12 cellular contexts compared by ENCODE assay signal in the genomic region with DNA sequence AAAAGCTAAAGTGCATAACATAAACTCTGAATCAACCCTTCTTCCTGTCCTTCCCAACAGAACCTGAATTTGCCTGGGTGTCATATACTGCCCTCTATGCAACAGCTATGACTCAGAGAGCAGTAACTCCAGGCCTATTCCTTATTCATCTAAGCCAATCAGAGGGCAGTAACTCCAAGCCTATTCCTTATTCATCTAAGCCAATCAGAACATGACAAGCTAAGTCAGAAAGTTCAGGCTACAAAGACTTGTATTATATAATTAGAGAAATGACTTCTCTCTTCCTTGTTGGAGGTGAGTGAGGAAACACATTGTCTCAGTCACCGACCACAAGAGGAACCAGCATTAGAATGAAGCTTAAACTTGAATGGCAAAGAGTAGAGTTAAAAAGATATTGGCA. TPM values are rescaled to one million over a fixed set of nuclear protein-coding genes. Genes with fewer than 3 reads are reported as not detected.
A peak's percentile ranks its signal among the peaks of the same experiment; 100 is the strongest.
DNase-seq lines count a peak whose midpoint lies in the region; ATAC-seq and TF ChIP-seq lines count a peak whose summit lies in the region.
"Had no signal": no experiment of that assay in that cellular context is flagged by ENCODE, and none has a peak within 500 bp of the region (broad histone marks: within the 10 kb centered on the region; RNA-seq: fewer than 3 reads in every experiment).

No MANE protein-coding gene starts in this region.

- H3K36me3 ChIP-seq in SK-N-SH (replicated peaks in 1 of 2; ENCODE audit: control insufficient read depth in 1 of 2, insufficient read depth in 2 of 2, low read length in 1 of 2) (no peaks in the 10 kb centered on the region), brain microvascular endothelial cell (replicated peaks) (no peaks in the 10 kb centered on the region), mucosa of descending colon (ENCODE audit: low read depth) (no peaks in the 10 kb centered on the region), BE2C (no peaks in the 10 kb centered on the region)

- H3K4me3 ChIP-seq in SK-N-SH (ENCODE audit: low read depth in 2 of 2, low read length in 1 of 2): no peak overlapping the region
- H3K4me3 ChIP-seq in NB4 (ENCODE audit: low read depth, low read length): no peak overlapping the region
- no peak overlapping the region for H3K4me3 ChIP-seq in brain microvascular endothelial cell (ENCODE audit: low read depth, low read length)
- H3K4me3 ChIP-seq in mucosa of descending colon: no peak overlapping the region
- no peak overlapping the region for H3K4me3 ChIP-seq in BE2C (ENCODE audit: low read depth, low read length)

- no peaks in the 10 kb centered on the region for H4K20me1 ChIP-seq in SK-N-SH (ENCODE audit: insufficient read depth)

- ATAC-seq in SK-N-SH treated with all-trans-retinoic acid at 6 μM for 48 hours: peak; percentile 79
- peak; percentile 98 for ATAC-seq in mucosa of descending colon

- no peak for TF ChIP-seq EP300 in SK-N-SH (IDR thresholded peaks at IDR 0.05; ENCODE audit: borderline replicate concordance in 1 of 2, low read depth in 1 of 2, low read length in 1 of 2)

- no peak overlapping the region for H3K9ac ChIP-seq in SK-N-SH

- H3K27ac ChIP-seq in SK-N-SH (ENCODE audit: low read depth in 2 of 2, low read length in 1 of 2) (no peak overlapping the region), brain microvascular endothelial cell (no peak overlapping the region)

- H3K79me2 ChIP-seq in SK-N-SH (ENCODE audit: insufficient read depth): no peaks in the 10 kb centered on the region

- no peak for TF ChIP-seq POLR2A in NB4 (IDR thresholded peaks at IDR 0.05; ENCODE audit: extremely low read depth, insufficient read length)

- H3K4me1 ChIP-seq in SK-N-SH (ENCODE audit: control insufficient read depth in 1 of 2, insufficient read depth in 2 of 2, low read depth in 1 of 2, low read length in 1 of 2): no peaks in the 10 kb centered on the region
- H3K4me1 ChIP-seq in mucosa of descending colon (ENCODE audit: low read depth): no peaks in the 10 kb centered on the region
- no peaks in the 10 kb centered on the region for H3K4me1 ChIP-seq in BE2C

- in situ Hi-C loops in brain microvascular endothelial cell (cut with HindIII; ENCODE audit: low pct_ligation_motif_present, low sequenced_read_pairs): no loop called here

- TF ChIP-seq CTCF in SK-N-SH (IDR thresholded peaks at IDR 0.05): no peak
- TF ChIP-seq CTCF in NB4 (IDR thresholded peaks at IDR 0.05; ENCODE audit: low read depth, low read length): no peak
- no peak for TF ChIP-seq CTCF in brain microvascular endothelial cell (IDR thresholded peaks at IDR 0.05; ENCODE audit: low read depth, low read length, missing control alignments)
- TF ChIP-seq CTCF in mucosa of descending colon (IDR thresholded peaks at IDR 0.05): no peak
- no peak for TF ChIP-seq CTCF in BE2C (IDR thresholded peaks at IDR 0.05; ENCODE audit: low read depth, low read length)

- no peaks in the 10 kb centered on the region for H3K27me3 ChIP-seq in SK-N-SH (ENCODE audit: insufficient read depth)
- H3K27me3 ChIP-seq in brain microvascular endothelial cell (replicated peaks): no peaks in the 10 kb centered on the region
- H3K27me3 ChIP-seq in BE2C: no peaks in the 10 kb centered on the region

- CTCF ChIA-PET in SK-N-SH (lab: Yijun Ruan, JAX): interaction anchor here (7.8 to 22.1 kb wide), 2 partner anchors 9 to 156 kb away, joined by 56 to 769 read pairs; no protein-coding TSS in a partner anchor

- no peaks in the 10 kb centered on the region for H3K9me2 ChIP-seq in SK-N-SH

- H3K9me3 ChIP-seq in SK-N-SH (no peaks in the 10 kb centered on the region), mucosa of descending colon (no peaks in the 10 kb centered on the region), BE2C (peaks cover 3% of the 10 kb centered on the region; the same call in 1 of the 2 replicates)

- no peak for TF ChIP-seq RAD21 in SK-N-SH (IDR thresholded peaks at IDR 0.05; ENCODE audit: low read length)

- intact Hi-C loops in mucosa of descending colon (cut with DNase I, micrococcal nuclease): no loop called here

- POLR2A ChIA-PET in SK-N-SH (lab: Yijun Ruan, JAX): no interaction called here

- DNase-seq in SK-N-SH (no peak), NB4 (ENCODE audit: low read depth) (peak; percentile 80), brain microvascular endothelial cell (peak; percentile 41), mucosa of descending colon (no peak), COLO668 (lab: John Stamatoyannopoulos, UW; ENCODE audit: unreplicated experiment) (no peak), medulla oblongata (ENCODE audit: extremely low spot score) (no peak), BE2C (no peak)
- DNase-seq: activated CD4-positive, alpha-beta T cell treated with anti-CD3 and anti-CD28 coated beads for 48 hours; activated naive CD8-positive, alpha-beta T cell treated with anti-CD3 and anti-CD28 coated beads, Interleukin-2, amount 10 ng/mL, durations not matched to agents 7 days and 5 days; erythroblast; stimulated activated naive CD4-positive, alpha-beta T cell had no signal

- 95% methylated on average over 1 of the region's 1 CpG for WGBS in SK-N-SH (ENCODE audit: low lambda C conversion rate)

- no peaks in the 10 kb centered on the region for H3F3A ChIP-seq in SK-N-SH (replicated peaks; ENCODE audit: insufficient read depth)

- no peak overlapping the region for H3K4me2 ChIP-seq in SK-N-SH

- H2AFZ ChIP-seq in SK-N-SH (ENCODE audit: low read depth): no peak overlapping the region

TF ChIP-seq in SK-N-SH treated with all-trans-retinoic acid at 6 μM for 48 hours, 23 proteins besides CTCF, POLR2A, EP300 and RAD21:
- no peak for TF ChIP-seq PPARA (CRISPR knock-in tag; IDR thresholded peaks at IDR 0.05; ENCODE audit: borderline replicate concordance)
- no peak for TF ChIP-seq BACH2 (CRISPR knock-in tag; IDR thresholded peaks at IDR 0.05; ENCODE audit: borderline replicate concordance)
- TF ChIP-seq ZFP3 (CRISPR knock-in tag; IDR thresholded peaks at IDR 0.05): no peak
- TF ChIP-seq, protein P1, sequence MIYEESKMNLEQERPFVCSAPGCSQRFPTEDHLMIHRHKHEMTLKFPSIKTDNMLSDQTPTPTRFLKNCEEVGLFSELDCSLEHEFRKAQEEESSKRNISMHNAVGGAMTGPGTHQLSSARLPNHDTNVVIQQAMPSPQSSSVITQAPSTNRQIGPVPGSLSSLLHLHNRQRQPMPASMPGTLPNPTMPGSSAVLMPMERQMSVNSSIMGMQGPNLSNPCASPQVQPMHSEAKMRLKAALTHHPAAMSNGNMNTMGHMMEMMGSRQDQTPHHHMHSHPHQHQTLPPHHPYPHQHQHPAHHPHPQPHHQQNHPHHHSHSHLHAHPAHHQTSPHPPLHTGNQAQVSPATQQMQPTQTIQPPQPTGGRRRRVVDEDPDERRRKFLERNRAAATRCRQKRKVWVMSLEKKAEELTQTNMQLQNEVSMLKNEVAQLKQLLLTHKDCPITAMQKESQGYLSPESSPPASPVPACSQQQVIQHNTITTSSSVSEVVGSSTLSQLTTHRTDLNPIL (CRISPR knock-in tag; IDR thresholded peaks at IDR 0.05; ENCODE audit: low read depth): no peak

TF ChIP-seq in SK-N-SH, 30 proteins besides CTCF, POLR2A, EP300 and RAD21 (continues in another document):
- TF ChIP-seq EZH2phosphoT487 (IDR thresholded peaks at IDR 0.05; ENCODE audit: borderline replicate concordance, low read depth): no peak
- no peak for TF ChIP-seq SIN3A (IDR thresholded peaks at IDR 0.05; ENCODE audit: borderline replicate concordance, low read depth, low read length)
- TF ChIP-seq MXI1 (IDR thresholded peaks at IDR 0.05; ENCODE audit: low read depth, low read length): no peak
- TF ChIP-seq NFIC (IDR thresholded peaks at IDR 0.05; ENCODE audit: borderline replicate concordance): no peak
- no peak for TF ChIP-seq FOXJ3 (CRISPR knock-in tag; IDR thresholded peaks at IDR 0.05)
- TF ChIP-seq, protein P2, sequence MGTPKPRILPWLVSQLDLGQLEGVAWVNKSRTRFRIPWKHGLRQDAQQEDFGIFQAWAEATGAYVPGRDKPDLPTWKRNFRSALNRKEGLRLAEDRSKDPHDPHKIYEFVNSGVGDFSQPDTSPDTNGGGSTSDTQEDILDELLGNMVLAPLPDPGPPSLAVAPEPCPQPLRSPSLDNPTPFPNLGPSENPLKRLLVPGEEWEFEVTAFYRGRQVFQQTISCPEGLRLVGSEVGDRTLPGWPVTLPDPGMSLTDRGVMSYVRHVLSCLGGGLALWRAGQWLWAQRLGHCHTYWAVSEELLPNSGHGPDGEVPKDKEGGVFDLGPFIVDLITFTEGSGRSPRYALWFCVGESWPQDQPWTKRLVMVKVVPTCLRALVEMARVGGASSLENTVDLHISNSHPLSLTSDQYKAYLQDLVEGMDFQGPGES (IDR thresholded peaks at IDR 0.05; ENCODE audit: low read depth, low read length): no peak
- TF ChIP-seq, protein P3, sequence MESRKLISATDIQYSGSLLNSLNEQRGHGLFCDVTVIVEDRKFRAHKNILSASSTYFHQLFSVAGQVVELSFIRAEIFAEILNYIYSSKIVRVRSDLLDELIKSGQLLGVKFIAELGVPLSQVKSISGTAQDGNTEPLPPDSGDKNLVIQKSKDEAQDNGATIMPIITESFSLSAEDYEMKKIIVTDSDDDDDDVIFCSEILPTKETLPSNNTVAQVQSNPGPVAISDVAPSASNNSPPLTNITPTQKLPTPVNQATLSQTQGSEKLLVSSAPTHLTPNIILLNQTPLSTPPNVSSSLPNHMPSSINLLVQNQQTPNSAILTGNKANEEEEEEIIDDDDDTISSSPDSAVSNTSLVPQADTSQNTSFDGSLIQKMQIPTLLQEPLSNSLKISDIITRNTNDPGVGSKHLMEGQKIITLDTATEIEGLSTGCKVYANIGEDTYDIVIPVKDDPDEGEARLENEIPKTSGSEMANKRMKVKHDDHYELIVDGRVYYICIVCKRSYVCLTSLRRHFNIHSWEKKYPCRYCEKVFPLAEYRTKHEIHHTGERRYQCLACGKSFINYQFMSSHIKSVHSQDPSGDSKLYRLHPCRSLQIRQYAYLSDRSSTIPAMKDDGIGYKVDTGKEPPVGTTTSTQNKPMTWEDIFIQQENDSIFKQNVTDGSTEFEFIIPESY (IDR thresholded peaks at IDR 0.05; ENCODE audit: borderline replicate concordance, low read depth): no peak
- TF ChIP-seq, protein P4, sequence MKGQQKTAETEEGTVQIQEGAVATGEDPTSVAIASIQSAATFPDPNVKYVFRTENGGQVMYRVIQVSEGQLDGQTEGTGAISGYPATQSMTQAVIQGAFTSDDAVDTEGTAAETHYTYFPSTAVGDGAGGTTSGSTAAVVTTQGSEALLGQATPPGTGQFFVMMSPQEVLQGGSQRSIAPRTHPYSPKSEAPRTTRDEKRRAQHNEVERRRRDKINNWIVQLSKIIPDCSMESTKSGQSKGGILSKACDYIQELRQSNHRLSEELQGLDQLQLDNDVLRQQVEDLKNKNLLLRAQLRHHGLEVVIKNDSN (IDR thresholded peaks at IDR 0.05; ENCODE audit: borderline replicate concordance, low read depth): no peak
- TF ChIP-seq GABPA (IDR thresholded peaks at IDR 0.05; ENCODE audit: low read depth): no peak

RNA-seq across cellular contexts. Expression of a gene that starts 26.2 kb away (rescaled TPM):
- polyA plus RNA-seq in SK-N-SH (2012; rRNA removed): 9.3 and 13.6 TPM in 2 replicates
- 12.5 and 12.7 TPM in 2 replicates for polyA plus RNA-seq in SK-N-SH (2012; cell fraction: cytosol; rRNA removed)
- polyA plus RNA-seq in SK-N-SH (2012; cell fraction: nucleus; rRNA removed): 12.3 and 16.7 TPM in 2 replicates
- 10 to 100 TPM in 2 of 3 donors, 1 to 10 TPM in 1; 9.5 to 12.4 (median 10.1) TPM for total RNA-seq in mucosa of descending colon
- polyA plus RNA-seq in BE2C (2012; ENCODE audit: insufficient read depth, insufficient read length, low read depth): 20.9 TPM

Comparison
In these comparisons a context has a peak if more than half of its experiments do, and no peak if none do; other contexts are left out.
1. DNase-seq: peak in NB4 (single experiment) and brain microvascular endothelial cell (single experiment); none in SK-N-SH (single experiment), mucosa of descending colon (0 of 3), COLO668 (single experiment), medulla oblongata (single experiment) and BE2C (single experiment).